In genomic region chr12:104381721-104382480, GRCh38 we compare ENCODE assay signal across 8 cellular contexts.
A peak's percentile ranks its signal among the peaks of the same experiment; 100 is the strongest.
DNase-seq lines count a peak whose midpoint lies in the region; ATAC-seq lines count a peak whose summit lies in the region.

No MANE protein-coding gene starts in this region.

- peaks cover 15% of the 10 kb centered on the region for H3K4me1 Mint-ChIP-seq in activated CD4-positive, alpha-beta memory T cell treated with anti-CD3 and anti-CD28 coated beads for 36 hours (ENCODE audit: low read depth)

- no peak overlapping the region for H3K27ac Mint-ChIP-seq in activated CD4-positive, alpha-beta memory T cell treated with anti-CD3 and anti-CD28 coated beads for 36 hours

- intact Hi-C loops in activated CD4-positive, alpha-beta memory T cell treated with anti-CD3 and anti-CD28 coated beads for 36 hours (cut with micrococcal nuclease): loop anchor here (1.0 to 10.0 kb wide), 8 partner anchors 75 to 671 kb away; partner anchors contain the start of genes CHST11 and SLC41A2

- CTCF ChIA-PET in activated CD4-positive, alpha-beta memory T cell treated with anti-CD3 and anti-CD28 coated beads for 36 hours (lab: Charles Lee): interaction anchor here (0.5 to 2.9 kb wide), 128 partner anchors 9 to 1003 kb away, joined by 3 to 81 read pairs (median 4); partner anchors contain the start of genes CHST11 and WASHC4

- peak; percentile 48 for ATAC-seq in HG03565 (IDR thresholded peaks at IDR 0.05; ENCODE audit: unreplicated experiment)
- ATAC-seq in GM21381 (IDR thresholded peaks at IDR 0.05; ENCODE audit: unreplicated experiment): no peak

- no peaks in the 10 kb centered on the region for H3K9me3 Mint-ChIP-seq in activated CD4-positive, alpha-beta memory T cell treated with anti-CD3 and anti-CD28 coated beads for 36 hours

- POLR2A ChIA-PET in activated CD4-positive, alpha-beta memory T cell treated with anti-CD3 and anti-CD28 coated beads for 36 hours (lab: Charles Lee): interaction anchor here (0.6 to 1.2 kb wide), 2 partner anchors 75 to 339 kb away, joined by 3 to 4 read pairs; partner anchors contain the start of gene CHST11

- H3K4me3 Mint-ChIP-seq in activated CD4-positive, alpha-beta memory T cell treated with anti-CD3 and anti-CD28 coated beads for 36 hours: no peak overlapping the region

- DNase-seq in GF-D8 (lab: John Stamatoyannopoulos, UW): peak; percentile 32
- peak; percentile 92 for DNase-seq in NCI-H82 (lab: John Stamatoyannopoulos, UW)
- peak; percentile 87 for DNase-seq in activated CD4-positive, alpha-beta memory T cell treated with anti-CD3 and anti-CD28 coated beads for 36 hours
- peak; percentile 89 for DNase-seq in ecto neural progenitor cell (ENCODE audit: low spot score)
- DNase-seq in medulla oblongata (ENCODE audit: extremely low spot score): peak; percentile 90
- peak; percentile 56 for DNase-seq in stimulated activated CD8-positive, alpha-beta memory T cell treated with anti-CD3 and anti-CD28 coated beads, Interleukin-12 subunit alpha, Interleukin-12 subunit beta, amount 100 ng/mL, for 4 hours (ENCODE audit: low read depth)

- H3K27me3 Mint-ChIP-seq in activated CD4-positive, alpha-beta memory T cell treated with anti-CD3 and anti-CD28 coated beads for 36 hours: peaks cover 3% of the 10 kb centered on the region

- no peaks in the 10 kb centered on the region for H3K36me3 Mint-ChIP-seq in activated CD4-positive, alpha-beta memory T cell treated with anti-CD3 and anti-CD28 coated beads for 36 hours

Comparison
In these comparisons a context has a peak if more than half of its experiments do, and no peak if none do; other contexts are left out.
1. DNase-seq: peak in every context shown above with its lines; median percentile 92 in NCI-H82; 90 in medulla oblongata; 89 in ecto neural progenitor cell; 87 in activated CD4-positive, alpha-beta memory T cell treated with anti-CD3 and anti-CD28 coated beads for 36 hours; 56 in stimulated activated CD8-positive, alpha-beta memory T cell treated with anti-CD3 and anti-CD28 coated beads, Interleukin-12 subunit alpha, Interleukin-12 subunit beta, amount 100 ng/mL, for 4 hours; 32 in GF-D8.